30 cellular contexts compared by ENCODE assay signal in genomic region chr11:61510980-61511373, GRCh38. TPM values are rescaled to one million over a fixed set of nuclear protein-coding genes. Genes with fewer than 3 reads are reported as not detected.
DNase-seq lines count a peak whose midpoint lies in the region; ATAC-seq and TF ChIP-seq lines count a peak whose summit lies in the region.
"Had no signal": no experiment of that assay in that cellular context is flagged by ENCODE, and none has a peak within 500 bp of the region (broad histone marks: within the 10 kb centered on the region; RNA-seq: fewer than 3 reads in every experiment).

No MANE protein-coding gene starts in this region.

- POLR2A ChIA-PET in CD4-positive, alpha-beta T cell (lab: Charles Lee): no interaction called here

- intact Hi-C loops in CD4-positive, alpha-beta T cell (cut with DNase I, micrococcal nuclease): no loop called here
- intact Hi-C loops in tibial artery (cut with DNase I; ENCODE audit: low total_unique reads): no loop called here

- no peaks in the 10 kb centered on the region for H3K36me3 ChIP-seq in tibial artery
- H3K36me3 ChIP-seq: adrenal gland, breast epithelium, colonic mucosa, esophagus muscularis mucosa, neutrophil had no signal

- CTCF ChIA-PET in CD4-positive, alpha-beta T cell (lab: Charles Lee): no interaction called here

- H3K4me3 ChIP-seq in tibial artery: peak overlapping the region in 1 of 2 donors; percentile 58
- H3K4me3 ChIP-seq: adrenal gland, breast epithelium, colonic mucosa, esophagus muscularis mucosa, GM12878, skin epidermis had no signal

- H3K4me3 Mint-ChIP-seq in CD4-positive, alpha-beta T cell: peak overlapping the region; percentile 20
- peak overlapping the region; percentile 64 for H3K4me3 Mint-ChIP-seq in nephron progenitor cell
- H3K4me3 Mint-ChIP-seq: endodermal cell; stimulated activated naive CD8-positive, alpha-beta T cell treated with anti-CD3 and anti-CD28 coated beads, Interleukin-15, amount 100 ng/mL, for 72 hours; T-helper 2 cell treated with Interferon-gamma antibody and Interleukin-4, amounts not matched to agents 5 μg/mL and 100 μg/mL, for 36 hours had no signal

- no peak for ATAC-seq in CD4-positive, alpha-beta T cell (ENCODE audit: poor library complexity)
- ATAC-seq in SK-N-SH treated with all-trans-retinoic acid at 6 μM for 48 hours: no peak
- no peak for ATAC-seq in GM21723 (IDR thresholded peaks at IDR 0.05; ENCODE audit: unreplicated experiment)
- ATAC-seq: foreskin keratinocyte; GM12878; stimulated activated naive CD8-positive, alpha-beta T cell treated with anti-CD3 and anti-CD28 coated beads, Interleukin-15, amount 100 ng/mL, for 72 hours had no signal

- no peak for TF ChIP-seq CTCF in CD4-positive, alpha-beta T cell (IDR thresholded peaks at IDR 0.05)
- TF ChIP-seq CTCF in nephron progenitor cell (IDR thresholded peaks at IDR 0.05) (no peak), tibial artery (IDR thresholded peaks at IDR 0.05) (no peak)

- H3K27ac ChIP-seq in CD4-positive, alpha-beta T cell (ENCODE audit: low read depth, low read length): no peak overlapping the region
- H3K27ac ChIP-seq in angular gyrus (ENCODE audit: low read depth, low read length) (peak overlapping the region; percentile 26), tibial artery (peak overlapping the region; percentile 92 to 95)
- H3K27ac ChIP-seq: colonic mucosa, foreskin keratinocyte, neutrophil, RWPE1 had no signal

- DNase-seq in CD4-positive, alpha-beta T cell: no peak
- no peak for DNase-seq in nephron progenitor cell
- peak; percentile 78 to 95 for DNase-seq in tibial artery
- no peak for DNase-seq in activated naive CD4-positive, alpha-beta T cell treated with anti-CD3 and anti-CD28 coated beads, Interleukin-2, amount 50 U/mL, for 16 hours
- DNase-seq: activated CD4-positive, alpha-beta T cell treated with anti-CD3 and anti-CD28 coated beads for 4 hours; activated CD8-positive, alpha-beta memory T cell treated with anti-CD3 and anti-CD28 coated beads for 24 hours; activated T-cell treated with anti-CD3 and anti-CD28 coated beads, Interleukin-2, amount 50 U/mL, for 1 hour; adrenal gland; colonic mucosa; DMS 273 treated with DMSO at 0.1 percent for 48 hours; EL; endodermal cell; foreskin keratinocyte; mammary epithelial cell; NCI-H146; NCI-H510A; stimulated activated CD8-positive, alpha-beta memory T cell treated with anti-CD3 and anti-CD28 coated beads, Interleukin-4, amount 100 ng/mL, for 48 hours; stimulated activated naive CD8-positive, alpha-beta T cell treated with anti-CD3 and anti-CD28 coated beads, Interleukin-15, amount 100 ng/mL, for 72 hours; trophoblast cell had no signal

- peaks cover 7% of the 10 kb centered on the region for H3K4me1 Mint-ChIP-seq in CD4-positive, alpha-beta T cell (ENCODE audit: low read depth)
- peaks cover 72% of the 10 kb centered on the region for H3K4me1 Mint-ChIP-seq in nephron progenitor cell

- no peaks in the 10 kb centered on the region for H3K36me3 Mint-ChIP-seq in CD4-positive, alpha-beta T cell (ENCODE audit: low read depth)
- no peaks in the 10 kb centered on the region for H3K36me3 Mint-ChIP-seq in nephron progenitor cell (ENCODE audit: low read depth)

- H3K27me3 Mint-ChIP-seq in CD4-positive, alpha-beta T cell: peaks cover 52% of the 10 kb centered on the region
- H3K27me3 Mint-ChIP-seq in nephron progenitor cell (ENCODE audit: low read depth, poor library complexity): peaks cover 26% of the 10 kb centered on the region

- no peak overlapping the region for H3K27ac Mint-ChIP-seq in CD4-positive, alpha-beta T cell
- H3K27ac Mint-ChIP-seq in nephron progenitor cell: peak overlapping the region; percentile 11
- H3K27ac Mint-ChIP-seq: endodermal cell; T-helper 2 cell treated with Interferon-gamma antibody and Interleukin-4, amounts not matched to agents 5 μg/mL and 100 μg/mL, for 36 hours had no signal

- peaks cover 0 to 57% (median 48%) of the 10 kb centered on the region in 4 donors for H3K4me1 ChIP-seq in tibial artery
- H3K4me1 ChIP-seq: foreskin keratinocyte had no signal

- no peaks in the 10 kb centered on the region for H3K9me3 Mint-ChIP-seq in CD4-positive, alpha-beta T cell
- H3K9me3 Mint-ChIP-seq in nephron progenitor cell: no peaks in the 10 kb centered on the region
- H3K9me3 Mint-ChIP-seq: endodermal cell; stimulated activated naive CD8-positive, alpha-beta T cell treated with anti-CD3 and anti-CD28 coated beads, Interleukin-15, amount 100 ng/mL, for 72 hours; T-helper 2 cell treated with Interferon-gamma antibody and Interleukin-4, amounts not matched to agents 5 μg/mL and 100 μg/mL, for 36 hours had no signal

- H3K9me3 ChIP-seq in CD4-positive, alpha-beta T cell (ENCODE audit: control insufficient read depth, low read length): no peaks in the 10 kb centered on the region
- no peaks in the 10 kb centered on the region for H3K9me3 ChIP-seq in tibial artery
- H3K9me3 ChIP-seq: adrenal gland, breast epithelium, colonic mucosa, esophagus muscularis mucosa, neutrophil had no signal

- H3K27me3 ChIP-seq in CD4-positive, alpha-beta T cell (ENCODE audit: control insufficient read depth, insufficient read depth, low read length): peaks cover 44% of the 10 kb centered on the region
- peaks cover 0 to 25% of the 10 kb centered on the region in 2 donors for H3K27me3 ChIP-seq in tibial artery

TF ChIP-seq in SK-N-SH treated with all-trans-retinoic acid at 6 μM for 48 hours, 23 proteins besides CTCF, POLR2A, EP300 and RAD21:
- TF ChIP-seq TOX (CRISPR knock-in tag; IDR thresholded peaks at IDR 0.05; ENCODE audit: borderline replicate concordance) (no peak), PPARA (CRISPR knock-in tag; IDR thresholded peaks at IDR 0.05; ENCODE audit: borderline replicate concordance) (no peak), TSHZ2 (CRISPR knock-in tag; IDR thresholded peaks at IDR 0.05) (no peak), BACH2 (CRISPR knock-in tag; IDR thresholded peaks at IDR 0.05; ENCODE audit: borderline replicate concordance) (no peak), ARNTL (CRISPR knock-in tag; IDR thresholded peaks at IDR 0.05; ENCODE audit: borderline replicate concordance, low read depth) (no peak), PATZ1 (CRISPR knock-in tag; IDR thresholded peaks at IDR 0.05; ENCODE audit: borderline replicate concordance) (no peak), ZNF70 (CRISPR knock-in tag; IDR thresholded peaks at IDR 0.05) (no peak), OSR1 (CRISPR knock-in tag; IDR thresholded peaks at IDR 0.05) (no peak)

RNA-seq across cellular contexts. Expression of gene LRRC10B, which starts 2.4 kb away (rescaled TPM):
- not detected for total RNA-seq in CD4-positive, alpha-beta T cell
- total RNA-seq: foreskin keratinocyte, GM12878, pulmonary artery endothelial cell had no signal

Comparison
In these comparisons a context has a peak if more than half of its experiments do, and no peak if none do; other contexts are left out.
1. DNase-seq: peak in tibial artery (2 of 2); none in CD4-positive, alpha-beta T cell (0 of 10), nephron progenitor cell (single experiment) and activated naive CD4-positive, alpha-beta T cell treated with anti-CD3 and anti-CD28 coated beads, Interleukin-2, amount 50 U/mL, for 16 hours (single experiment).